ENCODE assay signal across 15 cellular contexts in genomic region chr1:98086156-98086555, GRCh38.
DNase-seq lines count a peak whose midpoint lies in the region; ATAC-seq and TF ChIP-seq lines count a peak whose summit lies in the region.
"Had no signal": no experiment of that assay in that cellular context is flagged by ENCODE, and none has a peak within 500 bp of the region (broad histone marks: within the 10 kb centered on the region; RNA-seq: fewer than 3 reads in every experiment).

No MANE protein-coding gene starts in this region.

- DNase-seq in Daoy (ENCODE audit: low read depth) (peak; percentile 93), PC-3 (peak; percentile 39), dermis blood vessel endothelial cell (peak; percentile 38), myocyte (ENCODE audit: low read depth) (peak; percentile 37), uterus (no peak), testis (no peak)
- DNase-seq in CD4-positive, alpha-beta T cell = no peak
- DNase-seq: activated CD4-positive, alpha-beta T cell treated with anti-CD3 and anti-CD28 coated beads, Interleukin-2, amount 50 U/mL, for 48 hours; C1 segment of cervical spinal cord; gastrocnemius medialis; NCI-H2029 treated with DMSO at 0.1 percent for 48 hours; NCI-H82; ovary had no signal

- H3K4me3 Mint-ChIP-seq in CD4-positive, alpha-beta T cell = no peak overlapping the region

- no peak overlapping the region for H2AFZ ChIP-seq in PC-3 (ENCODE audit: low read length)

- BruUV-seq in PC-3 (replicated peaks; lab: Mats Ljungman, UMichigan) = no TSS peak

- no peak overlapping the region for H3K4me2 ChIP-seq in PC-3 (ENCODE audit: low read length)

- no peaks in the 10 kb centered on the region for H3K4me1 Mint-ChIP-seq in CD4-positive, alpha-beta T cell (ENCODE audit: low read depth)

- intact Hi-C loops in PC-3 (cut with micrococcal nuclease) (loop anchor here (10.0 kb wide), 2 partner anchors 179 to 379 kb away; no protein-coding TSS in a partner anchor), uterus (cut with DNase I; ENCODE audit: low total_unique reads) (no loop called here), testis (cut with DNase I; ENCODE audit: low total_unique reads) (no loop called here)
- intact Hi-C loops in CD4-positive, alpha-beta T cell (cut with DNase I, micrococcal nuclease) = no loop called here

- H3F3A ChIP-seq in PC-3 (ENCODE audit: low read length, unreplicated experiment) = peaks cover 8% of the 10 kb centered on the region

- no peak overlapping the region for H3K27ac Mint-ChIP-seq in CD4-positive, alpha-beta T cell

- no peak for TF ChIP-seq POLR2A in uterus (IDR thresholded peaks at IDR 0.05)
- TF ChIP-seq POLR2A in testis (IDR thresholded peaks at IDR 0.05) = no peak

- TF ChIP-seq CTCF in PC-3 (conservative IDR thresholded peaks at IDR 0.05; ENCODE audit: low read depth, low read length) = no peak
- no peak for TF ChIP-seq CTCF in uterus (IDR thresholded peaks at IDR 0.05)
- no peak for TF ChIP-seq CTCF in CD4-positive, alpha-beta T cell (IDR thresholded peaks at IDR 0.05)
- TF ChIP-seq CTCF in testis (IDR thresholded peaks at IDR 0.05) = no peak

- H3K79me2 ChIP-seq in PC-3 (ENCODE audit: low read length) = no peaks in the 10 kb centered on the region

- ATAC-seq in PC-3 = no peak
- no peak for ATAC-seq in GM18873 (IDR thresholded peaks at IDR 0.05; ENCODE audit: low FRiP score, unreplicated experiment)
- no peak for ATAC-seq in CD4-positive, alpha-beta T cell (ENCODE audit: poor library complexity)
- ATAC-seq: gastrocnemius medialis, Right ventricle myocardium inferior had no signal

- H3K27ac ChIP-seq in PC-3 (ENCODE audit: low read length) (peak overlapping the region; percentile 68), uterus (no peak overlapping the region), testis (no peak overlapping the region)
- H3K27ac ChIP-seq in CD4-positive, alpha-beta T cell (ENCODE audit: low read depth, low read length) = no peak overlapping the region
- H3K27ac ChIP-seq: gastrocnemius medialis, ovary had no signal

- CTCF ChIA-PET in PC-3 (lab: Charles Lee) = interaction anchor here (0.6 kb wide), 1 partner anchor 820 kb away, joined by 4 read pairs; no protein-coding TSS in a partner anchor
- CTCF ChIA-PET in CD4-positive, alpha-beta T cell (lab: Charles Lee) = no interaction called here

- H3K27me3 ChIP-seq in PC-3 (ENCODE audit: low read length) (no peaks in the 10 kb centered on the region), uterus (no peaks in the 10 kb centered on the region), testis (no peaks in the 10 kb centered on the region)
- H3K27me3 ChIP-seq in CD4-positive, alpha-beta T cell (ENCODE audit: control insufficient read depth, insufficient read depth, low read length) = no peaks in the 10 kb centered on the region
- H3K27me3 ChIP-seq: gastrocnemius medialis, ovary had no signal

- H3K9me3 ChIP-seq in PC-3 (ENCODE audit: low read length) (no peaks in the 10 kb centered on the region), uterus (no peaks in the 10 kb centered on the region), testis (no peaks in the 10 kb centered on the region)
- H3K9me3 ChIP-seq in CD4-positive, alpha-beta T cell (ENCODE audit: control insufficient read depth, low read length) = no peaks in the 10 kb centered on the region
- H3K9me3 ChIP-seq: gastrocnemius medialis, ovary had no signal

- no peaks in the 10 kb centered on the region for H4K20me1 ChIP-seq in PC-3 (ENCODE audit: low read length)

- H3K36me3 ChIP-seq in PC-3 (ENCODE audit: low read depth, low read length) (no peaks in the 10 kb centered on the region), uterus (no peaks in the 10 kb centered on the region), testis (ENCODE audit: low read depth, missing control alignments) (no peaks in the 10 kb centered on the region)
- H3K36me3 ChIP-seq: gastrocnemius medialis, ovary had no signal

- H3K36me3 Mint-ChIP-seq in CD4-positive, alpha-beta T cell (ENCODE audit: low read depth) = no peaks in the 10 kb centered on the region

- 100% methylated on average over 1 of the region's 1 CpG for WGBS in testis, 2 donors

- H3K27me3 Mint-ChIP-seq in CD4-positive, alpha-beta T cell = no peaks in the 10 kb centered on the region

- H3K9me3 Mint-ChIP-seq in CD4-positive, alpha-beta T cell = no peaks in the 10 kb centered on the region

- H3K4me3 ChIP-seq in PC-3 (ENCODE audit: low read length) (no peak overlapping the region), uterus (no peak overlapping the region), testis (no peak overlapping the region)
- H3K4me3 ChIP-seq: gastrocnemius medialis, ovary had no signal

- no peaks in the 10 kb centered on the region for H3K9me2 ChIP-seq in PC-3 (replicated peaks; ENCODE audit: low read length)

- H3K4me1 ChIP-seq in PC-3 (ENCODE audit: insufficient read depth, low read length) (peaks cover 66% of the 10 kb centered on the region), uterus (no peaks in the 10 kb centered on the region), testis (no peaks in the 10 kb centered on the region)
- H3K4me1 ChIP-seq: gastrocnemius medialis had no signal

- POLR2A ChIA-PET in PC-3 (lab: Charles Lee; ENCODE audit: unreplicated experiment) = interaction anchor here (0.6 kb wide), 1 partner anchor 168 kb away, joined by 11 read pairs; no protein-coding TSS in a partner anchor
- POLR2A ChIA-PET in CD4-positive, alpha-beta T cell (lab: Charles Lee) = no interaction called here

- H3K9ac ChIP-seq in PC-3 (ENCODE audit: low read length) = no peak overlapping the region; the same call in 1 of the 2 replicates

Comparison
In these comparisons a context has a peak if more than half of its experiments do, and no peak if none do; other contexts are left out.
1. DNase-seq: peak in Daoy (single experiment), PC-3 (single experiment), dermis blood vessel endothelial cell (single experiment) and myocyte (single experiment); none in uterus (0 of 2), CD4-positive, alpha-beta T cell (0 of 10) and testis (single experiment).